In the genomic region with DNA sequence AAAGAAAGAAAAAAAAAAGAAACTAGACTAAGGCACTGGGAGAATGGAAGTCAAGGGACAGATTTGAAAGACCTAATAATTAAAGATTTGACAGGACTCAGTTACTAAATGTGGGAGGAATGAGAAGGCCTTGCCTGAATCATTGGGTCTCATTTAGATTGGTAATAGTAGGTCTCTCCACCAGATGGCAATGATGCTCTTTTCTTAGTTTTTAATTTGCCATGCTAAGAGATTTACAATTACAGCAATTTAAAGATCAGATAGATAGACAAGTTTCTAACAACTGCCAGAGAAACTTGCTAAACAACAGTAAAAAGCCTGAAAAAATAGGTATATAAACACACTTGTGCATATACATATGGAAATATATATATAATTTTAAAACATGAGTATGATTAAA, we compare ENCODE assay signal across 8 cellular contexts. TPM values are rescaled to one million over a fixed set of nuclear protein-coding genes. Genes with fewer than 3 reads are reported as not detected.
DNase-seq lines count a peak whose midpoint lies in the region; ATAC-seq, FAIRE-seq and TF ChIP-seq lines count a peak whose summit lies in the region.

No MANE protein-coding gene starts in this region.

- no peak overlapping the region for H3K27ac ChIP-seq in Karpas-422 (ENCODE audit: low read length)
- no peak overlapping the region for H3K27ac ChIP-seq in CD8-positive, alpha-beta memory T cell (ENCODE audit: low read depth, low read length)

- POLR2A ChIA-PET in WTC11 (lab: Charles Lee): no interaction called here
- POLR2A ChIA-PET in CD8-positive, alpha-beta memory T cell (lab: Charles Lee): no interaction called here

- no peak overlapping the region for H3K4me3 ChIP-seq in Karpas-422 (ENCODE audit: low read length)
- no peak overlapping the region for H3K4me3 ChIP-seq in CD8-positive, alpha-beta memory T cell (ENCODE audit: low read length)

- no peak for FAIRE-seq in urothelium cell line (lab: Jason Lieb, UNC)

- ATAC-seq in WTC11: peak; percentile 34; the same call in 1 of the 2 replicates
- ATAC-seq in GM21526 (IDR thresholded peaks at IDR 0.05; ENCODE audit: low FRiP score, unreplicated experiment): no peak

- no peaks in the 10 kb centered on the region for H3K9me2 ChIP-seq in Karpas-422 (replicated peaks; ENCODE audit: insufficient read depth, low read length)

- H3K27me3 Mint-ChIP-seq in WTC11 (ENCODE audit: low read depth): no peaks in the 10 kb centered on the region
- H3K27me3 Mint-ChIP-seq in CD8-positive, alpha-beta memory T cell: no peaks in the 10 kb centered on the region

- CTCF ChIA-PET in WTC11 (lab: Charles Lee): no interaction called here
- CTCF ChIA-PET in CD8-positive, alpha-beta memory T cell (lab: Charles Lee): no interaction called here

- H4K20me1 ChIP-seq in Karpas-422 (ENCODE audit: insufficient read depth, low read depth, low read length): no peaks in the 10 kb centered on the region

- no peaks in the 10 kb centered on the region for H3K27me3 ChIP-seq in Karpas-422 (ENCODE audit: low read length)
- no peaks in the 10 kb centered on the region for H3K27me3 ChIP-seq in CD8-positive, alpha-beta memory T cell (ENCODE audit: insufficient read depth, low read length, poor library complexity, severe bottlenecking)

- H3K9me3 ChIP-seq in Karpas-422 (ENCODE audit: low read length): no peaks in the 10 kb centered on the region
- no peaks in the 10 kb centered on the region for H3K9me3 ChIP-seq in CD8-positive, alpha-beta memory T cell (ENCODE audit: low read length)

- H3K4me3 Mint-ChIP-seq in WTC11: no peak overlapping the region
- H3K4me3 Mint-ChIP-seq in CD8-positive, alpha-beta memory T cell: no peak overlapping the region

- H3K36me3 ChIP-seq in Karpas-422 (ENCODE audit: insufficient read depth, low read length): no peaks in the 10 kb centered on the region
- no peaks in the 10 kb centered on the region for H3K36me3 ChIP-seq in CD8-positive, alpha-beta memory T cell (ENCODE audit: insufficient read depth, low read length)

- no peak overlapping the region for H2AFZ ChIP-seq in Karpas-422 (ENCODE audit: low read length)

- no peak overlapping the region for H3K9ac ChIP-seq in Karpas-422 (ENCODE audit: low read length)

- H3K9me3 Mint-ChIP-seq in WTC11: no peaks in the 10 kb centered on the region
- H3K9me3 Mint-ChIP-seq in CD8-positive, alpha-beta memory T cell: no peaks in the 10 kb centered on the region

- DNase-seq in EL (peak; percentile 68), Karpas-422 (peak; percentile 76), WTC11 (ENCODE audit: low spot score) (no peak), inferior parietal cortex (ENCODE audit: extremely low spot score) (peak; percentile 77), urothelium cell line (ENCODE audit: low spot score) (peak; percentile 48)
- no peak for DNase-seq in CD8-positive, alpha-beta memory T cell
- DNase-seq in stimulated activated CD4-positive, alpha-beta T cell treated with anti-CD3 and anti-CD28 coated beads, Interleukin-4, amount 100 ng/mL, for 4 hours: no peak

- no peaks in the 10 kb centered on the region for H3K4me1 Mint-ChIP-seq in WTC11
- H3K4me1 Mint-ChIP-seq in CD8-positive, alpha-beta memory T cell: peaks cover 8 to 15% (median 15%) of the 10 kb centered on the region in 3 donors

- TF ChIP-seq CTCF in WTC11 (IDR thresholded peaks at IDR 0.05): 0 out of 2 replicates have a peak, but pooled peaks have one; percentile 4

- H3K27ac Mint-ChIP-seq in WTC11: no peak overlapping the region
- H3K27ac Mint-ChIP-seq in CD8-positive, alpha-beta memory T cell: peak overlapping the region in 1 of 8 donors; percentile 32

- no peak overlapping the region for H3K4me2 ChIP-seq in Karpas-422 (ENCODE audit: low read depth, low read length, poor library complexity, severe bottlenecking)

- no peaks in the 10 kb centered on the region for H3K4me1 ChIP-seq in Karpas-422 (ENCODE audit: low read length)
- H3K4me1 ChIP-seq in CD8-positive, alpha-beta memory T cell (ENCODE audit: insufficient read depth, low read length): peaks cover 9% of the 10 kb centered on the region

- no peaks in the 10 kb centered on the region for H3K36me3 Mint-ChIP-seq in WTC11
- peaks cover 0 to 28% (median 4%) of the 10 kb centered on the region in 3 donors for H3K36me3 Mint-ChIP-seq in CD8-positive, alpha-beta memory T cell

- no peaks in the 10 kb centered on the region for H3K79me2 ChIP-seq in Karpas-422 (ENCODE audit: low read length)

TF ChIP-seq in WTC11, 78 proteins besides CTCF, POLR2A, EP300 and RAD21 (continues in another document):
- TF ChIP-seq, protein P1, sequence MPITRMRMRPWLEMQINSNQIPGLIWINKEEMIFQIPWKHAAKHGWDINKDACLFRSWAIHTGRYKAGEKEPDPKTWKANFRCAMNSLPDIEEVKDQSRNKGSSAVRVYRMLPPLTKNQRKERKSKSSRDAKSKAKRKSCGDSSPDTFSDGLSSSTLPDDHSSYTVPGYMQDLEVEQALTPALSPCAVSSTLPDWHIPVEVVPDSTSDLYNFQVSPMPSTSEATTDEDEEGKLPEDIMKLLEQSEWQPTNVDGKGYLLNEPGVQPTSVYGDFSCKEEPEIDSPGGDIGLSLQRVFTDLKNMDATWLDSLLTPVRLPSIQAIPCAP (CRISPR knock-in tag; IDR thresholded peaks at IDR 0.05): no peak
- TF ChIP-seq FOXJ3 (CRISPR knock-in tag; IDR thresholded peaks at IDR 0.05; ENCODE audit: borderline replicate concordance) (no peak), CBFB (CRISPR knock-in tag; IDR thresholded peaks at IDR 0.05; ENCODE audit: low read depth) (no peak), MXD4 (CRISPR knock-in tag; IDR thresholded peaks at IDR 0.05; ENCODE audit: borderline replicate concordance) (no peak), IRF2 (CRISPR knock-in tag; IDR thresholded peaks at IDR 0.05; ENCODE audit: borderline replicate concordance, low read depth) (no peak), SP1 (CRISPR knock-in tag; conservative IDR thresholded peaks at IDR 0.05) (no peak)
- TF ChIP-seq, protein P2, sequence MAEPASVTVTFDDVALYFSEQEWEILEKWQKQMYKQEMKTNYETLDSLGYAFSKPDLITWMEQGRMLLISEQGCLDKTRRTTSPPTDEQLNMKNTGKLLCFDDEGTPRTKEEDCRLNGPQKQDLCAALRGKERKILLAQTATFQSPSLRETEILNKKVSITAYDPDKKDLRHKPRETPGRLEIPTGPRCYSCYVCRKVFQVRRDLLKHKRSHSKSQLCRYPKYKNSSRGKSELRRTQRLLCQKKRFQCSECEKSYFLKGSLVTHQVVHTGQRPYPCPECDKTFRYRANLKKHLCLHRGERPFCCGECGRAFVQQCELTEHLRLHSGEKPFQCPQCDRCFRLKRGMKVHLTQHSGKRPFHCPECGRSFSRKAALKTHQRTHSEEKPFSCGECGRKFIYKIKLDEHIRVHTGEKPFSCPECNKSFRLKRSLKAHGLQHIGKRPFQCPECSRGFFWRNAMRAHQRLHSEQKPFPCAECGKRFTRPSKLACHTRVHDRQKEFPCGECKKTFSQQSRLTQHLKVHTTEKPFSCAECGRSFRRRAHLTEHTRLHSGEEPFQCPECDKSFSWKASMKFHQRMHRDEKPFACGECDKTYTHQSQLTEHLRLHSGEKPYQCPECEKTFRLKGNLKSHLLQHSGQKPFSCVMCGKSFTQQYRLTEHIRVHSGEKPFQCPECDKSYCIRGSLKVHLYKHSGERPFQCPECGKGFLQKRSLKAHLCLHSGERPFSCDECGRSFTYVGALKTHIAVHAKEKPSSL (CRISPR knock-in tag; conservative IDR thresholded peaks at IDR 0.05): no peak
- TF ChIP-seq, protein P3, sequence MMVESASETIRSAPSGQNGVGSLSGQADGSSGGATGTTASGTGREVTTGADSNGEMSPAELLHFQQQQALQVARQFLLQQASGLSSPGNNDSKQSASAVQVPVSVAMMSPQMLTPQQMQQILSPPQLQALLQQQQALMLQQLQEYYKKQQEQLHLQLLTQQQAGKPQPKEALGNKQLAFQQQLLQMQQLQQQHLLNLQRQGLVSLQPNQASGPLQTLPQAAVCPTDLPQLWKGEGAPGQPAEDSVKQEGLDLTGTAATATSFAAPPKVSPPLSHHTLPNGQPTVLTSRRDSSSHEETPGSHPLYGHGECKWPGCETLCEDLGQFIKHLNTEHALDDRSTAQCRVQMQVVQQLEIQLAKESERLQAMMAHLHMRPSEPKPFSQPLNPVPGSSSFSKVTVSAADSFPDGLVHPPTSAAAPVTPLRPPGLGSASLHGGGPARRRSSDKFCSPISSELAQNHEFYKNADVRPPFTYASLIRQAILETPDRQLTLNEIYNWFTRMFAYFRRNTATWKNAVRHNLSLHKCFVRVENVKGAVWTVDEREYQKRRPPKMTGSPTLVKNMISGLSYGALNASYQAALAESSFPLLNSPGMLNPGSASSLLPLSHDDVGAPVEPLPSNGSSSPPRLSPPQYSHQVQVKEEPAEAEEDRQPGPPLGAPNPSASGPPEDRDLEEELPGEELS (CRISPR knock-in tag; IDR thresholded peaks at IDR 0.05): no peak
- TF ChIP-seq, protein P4, sequence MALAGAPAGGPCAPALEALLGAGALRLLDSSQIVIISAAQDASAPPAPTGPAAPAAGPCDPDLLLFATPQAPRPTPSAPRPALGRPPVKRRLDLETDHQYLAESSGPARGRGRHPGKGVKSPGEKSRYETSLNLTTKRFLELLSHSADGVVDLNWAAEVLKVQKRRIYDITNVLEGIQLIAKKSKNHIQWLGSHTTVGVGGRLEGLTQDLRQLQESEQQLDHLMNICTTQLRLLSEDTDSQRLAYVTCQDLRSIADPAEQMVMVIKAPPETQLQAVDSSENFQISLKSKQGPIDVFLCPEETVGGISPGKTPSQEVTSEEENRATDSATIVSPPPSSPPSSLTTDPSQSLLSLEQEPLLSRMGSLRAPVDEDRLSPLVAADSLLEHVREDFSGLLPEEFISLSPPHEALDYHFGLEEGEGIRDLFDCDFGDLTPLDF (CRISPR knock-in tag; IDR thresholded peaks at IDR 0.05): no peak
- TF ChIP-seq, protein P5, sequence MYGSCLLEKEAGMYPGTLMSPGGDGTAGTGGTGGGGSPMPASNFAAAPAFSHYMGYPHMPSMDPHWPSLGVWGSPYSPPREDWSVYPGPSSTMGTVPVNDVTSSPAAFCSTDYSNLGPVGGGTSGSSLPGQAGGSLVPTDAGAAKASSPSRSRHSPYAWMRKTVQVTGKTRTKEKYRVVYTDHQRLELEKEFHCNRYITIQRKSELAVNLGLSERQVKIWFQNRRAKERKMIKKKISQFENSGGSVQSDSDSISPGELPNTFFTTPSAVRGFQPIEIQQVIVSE (CRISPR knock-in tag; IDR thresholded peaks at IDR 0.05; ENCODE audit: borderline replicate concordance): no peak
- TF ChIP-seq, protein P6, sequence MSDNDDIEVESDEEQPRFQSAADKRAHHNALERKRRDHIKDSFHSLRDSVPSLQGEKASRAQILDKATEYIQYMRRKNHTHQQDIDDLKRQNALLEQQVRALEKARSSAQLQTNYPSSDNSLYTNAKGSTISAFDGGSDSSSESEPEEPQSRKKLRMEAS (CRISPR knock-in tag; IDR thresholded peaks at IDR 0.05): no peak

RNA-seq across cellular contexts. Expression of a gene that starts 15.3 kb away (rescaled TPM):
- 6.5 and 13.6 TPM in 2 replicates for total RNA-seq in Karpas-422 (2014; rRNA removed; shearing (Covaris generic); ENCODE audit: low replicate concordance)
- 10.8 to 13.6 TPM (median 13.2 TPM) in 3 replicates for total RNA-seq in WTC11 (2021)
- total RNA-seq in CD8-positive, alpha-beta memory T cell: 10 to 100 TPM; 11.1 to 11.3 TPM
- polyA plus RNA-seq in CD8-positive, alpha-beta memory T cell: 12.6 TPM

RNA-seq across cellular contexts. Expression of a gene that starts 15.5 kb away (rescaled TPM):
- 11.2 and 27.1 TPM in 2 replicates for total RNA-seq in Karpas-422 (2014; rRNA removed; shearing (Covaris generic); ENCODE audit: low replicate concordance)
- 30.3 to 39.1 TPM (median 33.8 TPM) in 3 replicates for total RNA-seq in WTC11 (2021)
- 10 to 100 TPM; 21.9 to 23.0 TPM for total RNA-seq in CD8-positive, alpha-beta memory T cell
- 17.9 TPM for polyA plus RNA-seq in CD8-positive, alpha-beta memory T cell

Comparison
In these comparisons a context has a peak if more than half of its experiments do, and no peak if none do; other contexts are left out.
1. DNase-seq: peak in EL (single experiment), Karpas-422 (single experiment), inferior parietal cortex (single experiment) and urothelium cell line (single experiment); none in WTC11 (single experiment), CD8-positive, alpha-beta memory T cell (0 of 5) and stimulated activated CD4-positive, alpha-beta T cell treated with anti-CD3 and anti-CD28 coated beads, Interleukin-4, amount 100 ng/mL, for 4 hours (0 of 2).